In the genomic region with DNA sequence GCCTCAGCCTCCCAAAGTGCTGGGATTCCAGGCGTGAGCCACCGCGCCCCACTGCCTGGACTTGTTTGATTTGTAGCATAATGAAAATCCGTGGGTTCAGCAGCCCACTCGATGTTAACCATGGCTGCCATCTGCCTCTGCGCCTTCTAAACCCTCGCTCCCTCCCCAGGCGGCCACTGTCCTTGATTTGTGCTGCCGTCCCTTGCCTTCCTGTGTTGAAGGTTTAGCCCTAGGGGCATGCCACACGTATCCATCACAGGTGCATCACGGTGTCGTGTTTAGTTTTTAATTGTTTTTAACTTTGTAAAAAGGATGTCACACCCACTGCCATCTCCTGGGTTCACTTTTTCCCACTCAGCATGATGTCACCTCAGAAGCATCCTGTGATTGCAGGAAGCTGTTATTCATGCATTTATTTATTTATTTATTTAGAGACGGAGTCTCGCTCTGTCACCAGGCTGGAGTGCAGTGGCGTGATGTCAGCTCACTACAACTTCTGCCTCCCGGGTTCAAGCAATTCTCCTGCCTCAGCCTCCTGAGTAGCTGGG, we compare ENCODE assay signal across 1 cellular context.
TF ChIP-seq lines count a peak whose summit lies in the region.

No MANE protein-coding gene starts in this region.

TF ChIP-seq in endothelial cell of umbilical vein, 7 proteins besides CTCF, POLR2A, EP300 and RAD21:
- TF ChIP-seq JUN (IDR thresholded peaks at IDR 0.05; ENCODE audit: borderline replicate concordance, insufficient read depth, insufficient read length, low read depth) (peak; percentile 52), MYC (IDR thresholded peaks at IDR 0.05; ENCODE audit: low read depth, low read length) (no peak)
